Comparison of ENCODE assay signal across 23 cellular contexts in the genomic region with DNA sequence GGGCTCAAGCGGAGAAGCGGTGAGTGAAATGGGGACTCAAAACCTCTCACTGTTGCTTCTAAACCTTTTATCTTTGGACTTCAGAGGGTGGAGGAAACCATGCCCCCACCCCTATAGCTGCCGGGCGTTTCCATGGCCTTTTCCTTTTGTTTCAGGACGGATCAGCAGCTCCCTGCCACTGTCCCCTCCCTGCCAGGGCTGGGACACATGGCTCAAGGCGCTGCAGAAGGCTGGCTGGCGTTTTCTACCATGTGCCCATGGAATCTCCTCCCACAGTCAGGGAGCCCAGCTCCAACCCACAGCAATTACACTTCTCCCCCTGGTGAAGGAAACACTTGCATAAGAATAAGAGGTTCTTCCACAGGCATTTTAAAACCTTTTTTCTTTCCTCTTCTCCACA.
"Had no signal": no experiment of that assay in that cellular context is flagged by ENCODE, and none has a peak within 500 bp of the region (broad histone marks: within the 10 kb centered on the region; RNA-seq: fewer than 3 reads in every experiment).

No MANE protein-coding gene starts in this region.

- H3K4me3 Mint-ChIP-seq: activated CD4-positive, alpha-beta T cell treated with anti-CD3 and anti-CD28 coated beads for 36 hours; activated CD8-positive, alpha-beta T cell treated with anti-CD3 and anti-CD28 coated beads for 36 hours; activated naive CD8-positive, alpha-beta T cell; brain; natural killer cell; stimulated activated naive B cell treated with anti-CD40 and anti-IgM and Interleukin-4, amounts not matched to agents 10 μg/mL and 1 μg/mL and 100 μg/mL, for 72 hours had no signal

- H3K27ac Mint-ChIP-seq: activated CD4-positive, alpha-beta T cell treated with anti-CD3 and anti-CD28 coated beads for 36 hours; activated CD8-positive, alpha-beta T cell treated with anti-CD3 and anti-CD28 coated beads for 36 hours; activated naive CD8-positive, alpha-beta T cell; natural killer cell; stimulated activated naive B cell treated with anti-CD40 and anti-IgM and Interleukin-4, amounts not matched to agents 10 μg/mL and 1 μg/mL and 100 μg/mL, for 72 hours had no signal

- H3K4me1 ChIP-seq: foreskin keratinocyte, thyroid gland, uterus had no signal

- H3K27ac ChIP-seq: foreskin keratinocyte, thyroid gland, uterus, WERI-Rb-1 had no signal

- H3K4me3 ChIP-seq: thyroid gland, uterus had no signal

- H3K4me1 Mint-ChIP-seq: activated CD4-positive, alpha-beta T cell treated with anti-CD3 and anti-CD28 coated beads for 36 hours; natural killer cell; stimulated activated naive B cell treated with anti-CD40 and anti-IgM and Interleukin-4, amounts not matched to agents 10 μg/mL and 1 μg/mL and 100 μg/mL, for 72 hours had no signal

- ATAC-seq: activated CD4-positive, alpha-beta T cell treated with anti-CD3 and anti-CD28 coated beads for 36 hours; activated CD8-positive, alpha-beta T cell treated with anti-CD3 and anti-CD28 coated beads for 36 hours; foreskin keratinocyte; left ventricle myocardium superior; natural killer cell; stimulated activated naive B cell treated with anti-CD40 and anti-IgM and Interleukin-4, amounts not matched to agents 10 μg/mL and 1 μg/mL and 100 μg/mL, for 72 hours had no signal

- H3K36me3 ChIP-seq: thyroid gland, uterus, WERI-Rb-1 had no signal

- H3K9me3 ChIP-seq: thyroid gland, uterus had no signal

- H3K36me3 Mint-ChIP-seq: activated naive CD8-positive, alpha-beta T cell; brain; natural killer cell; stimulated activated naive B cell treated with anti-CD40 and anti-IgM and Interleukin-4, amounts not matched to agents 10 μg/mL and 1 μg/mL and 100 μg/mL, for 72 hours had no signal

- DNase-seq: activated CD4-positive, alpha-beta T cell treated with anti-CD3 and anti-CD28 coated beads for 36 hours; activated CD8-positive, alpha-beta memory T cell treated with anti-CD3 and anti-CD28 coated beads, Interleukin-2, amount 50 U/mL, for 4 hours; activated CD8-positive, alpha-beta T cell treated with anti-CD3 and anti-CD28 coated beads for 36 hours; activated gamma-delta T cell; activated T-cell treated with anti-CD3 and anti-CD28 coated beads, Interleukin-2, amount 50 U/mL, for 48 hours; amygdala; cortex of kidney; effector CD8-positive, alpha-beta T cell; foreskin keratinocyte; glutamatergic neuron; kidney glomerular epithelial cell; left ventricle myocardium superior; mesendoderm; natural killer cell; nucleus accumbens; stimulated activated CD4-positive, alpha-beta T cell treated with anti-CD3 and anti-CD28 coated beads, Interleukin-15, amount 100 ng/mL, for 24 hours; stimulated activated CD4-positive, alpha-beta T cell treated with anti-CD3 and anti-CD28 coated beads, Interleukin-4, amount 100 ng/mL, for 1 hour; stimulated activated naive B cell treated with anti-CD40 and anti-IgM and Interleukin-4, amounts not matched to agents 10 μg/mL and 1 μg/mL and 100 μg/mL, for 72 hours; thyroid gland; uterus; WERI-Rb-1 had no signal

- H3K27me3 ChIP-seq: foreskin keratinocyte, thyroid gland, uterus had no signal

- H3K27me3 Mint-ChIP-seq: activated CD4-positive, alpha-beta T cell treated with anti-CD3 and anti-CD28 coated beads for 36 hours; activated CD8-positive, alpha-beta T cell treated with anti-CD3 and anti-CD28 coated beads for 36 hours; activated naive CD8-positive, alpha-beta T cell; brain; stimulated activated naive B cell treated with anti-CD40 and anti-IgM and Interleukin-4, amounts not matched to agents 10 μg/mL and 1 μg/mL and 100 μg/mL, for 72 hours had no signal
